In the genomic region with DNA sequence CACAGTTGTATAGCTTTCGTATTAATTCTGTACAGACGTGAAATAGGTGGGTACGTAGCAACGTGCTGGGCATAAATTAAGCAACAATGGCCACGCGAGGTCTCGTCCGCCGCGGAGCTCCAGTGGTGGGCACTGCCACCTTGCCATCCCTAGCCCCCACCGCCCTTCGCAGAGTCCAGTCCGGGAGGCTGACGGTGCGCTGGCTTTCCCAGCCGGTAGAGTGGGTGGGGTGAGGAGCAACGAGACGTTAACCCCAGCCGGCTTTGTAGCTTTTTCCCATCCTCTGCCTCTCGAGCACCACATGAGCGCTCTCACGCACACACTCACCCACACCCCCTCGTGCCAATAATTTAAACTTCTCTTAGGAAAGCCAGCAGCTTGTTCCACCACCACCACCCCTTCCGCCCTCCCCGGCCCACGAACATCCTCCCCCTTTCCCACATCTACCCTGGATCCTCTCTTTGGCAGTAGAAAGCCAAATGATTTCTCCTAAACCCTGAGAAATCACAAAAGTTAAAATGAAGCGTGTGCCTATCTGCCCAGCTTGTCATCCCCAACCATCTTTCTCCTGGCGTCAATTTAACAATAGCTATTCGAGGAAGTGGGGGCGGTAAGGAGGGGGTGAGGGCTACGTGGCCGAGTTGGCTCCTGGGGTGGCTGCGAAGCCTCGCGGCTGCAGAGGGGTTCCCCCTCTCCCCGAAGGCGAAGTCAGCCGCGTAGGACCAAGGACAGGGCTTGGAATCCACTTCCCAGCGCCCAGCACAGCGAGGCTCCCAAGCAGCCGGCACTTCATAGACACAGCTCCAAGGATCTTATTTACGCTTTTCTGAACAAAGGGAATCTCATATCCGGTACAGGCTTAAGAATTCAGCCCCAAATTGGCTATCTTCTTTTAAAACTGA, we compare ENCODE assay signal across 11 cellular contexts. TPM values are rescaled to one million over a fixed set of nuclear protein-coding genes. Genes with fewer than 3 reads are reported as not detected.
DNase-seq lines count a peak whose midpoint lies in the region; ATAC-seq and TF ChIP-seq lines count a peak whose summit lies in the region.
"Had no signal": no experiment of that assay in that cellular context is flagged by ENCODE, and none has a peak within 500 bp of the region (broad histone marks: within the 10 kb centered on the region; RNA-seq: fewer than 3 reads in every experiment).

No MANE protein-coding gene starts in this region.

- H3K4me1 Mint-ChIP-seq in MCF 10A (ENCODE audit: insufficient read depth, unreplicated experiment): peaks cover 5% of the 10 kb centered on the region
- no peaks in the 10 kb centered on the region for H3K4me1 Mint-ChIP-seq in naive thymus-derived CD8-positive, alpha-beta T cell

- H3K4me3 Mint-ChIP-seq in MCF 10A (ENCODE audit: unreplicated experiment): no peak overlapping the region
- no peak overlapping the region for H3K4me3 Mint-ChIP-seq in naive thymus-derived CD8-positive, alpha-beta T cell

- H3K27me3 Mint-ChIP-seq in MCF 10A (ENCODE audit: insufficient read depth, unreplicated experiment): no peaks in the 10 kb centered on the region
- H3K27me3 Mint-ChIP-seq in naive thymus-derived CD8-positive, alpha-beta T cell: peaks cover 19 to 46% (median 29%) of the 10 kb centered on the region in 5 donors

- no peaks in the 10 kb centered on the region for H3K36me3 Mint-ChIP-seq in MCF 10A (ENCODE audit: insufficient read depth, unreplicated experiment)
- H3K36me3 Mint-ChIP-seq in naive thymus-derived CD8-positive, alpha-beta T cell: peaks cover 3 to 15% (median 10%) of the 10 kb centered on the region in 3 donors

- no peak for TF ChIP-seq CTCF in MCF 10A (IDR thresholded peaks at IDR 0.05; ENCODE audit: unreplicated experiment)

- no peak overlapping the region for H3K27ac Mint-ChIP-seq in MCF 10A (ENCODE audit: low read depth, unreplicated experiment)
- peak overlapping the region in 1 of 10 donors; percentile 62 for H3K27ac Mint-ChIP-seq in naive thymus-derived CD8-positive, alpha-beta T cell

- no TSS peak for BruUV-seq in MCF 10A (replicated peaks; lab: Mats Ljungman, UMichigan)

- CTCF ChIA-PET in MCF 10A (lab: Yijun Ruan, JAX): interaction anchor here (0.6 to 1.0 kb wide), 2 partner anchors 120 to 141 kb away, joined by 3 read pairs; no protein-coding TSS in a partner anchor

- DNase-seq in NCI-H1694 treated with DMSO at 0.1 percent for 48 hours (lab: John Stamatoyannopoulos, UW) (peak; percentile 52), MCF 10A (ENCODE audit: unreplicated experiment) (peak; percentile 30), islet precursor cell (peak; percentile 74), superior temporal gyrus (ENCODE audit: extremely low spot score) (peak; percentile 51), NCI-H2081 treated with DMSO at 0.1 percent for 48 hours (lab: John Stamatoyannopoulos, UW) (no peak)
- DNase-seq in naive thymus-derived CD8-positive, alpha-beta T cell: no peak
- DNase-seq in activated CD8-positive, alpha-beta memory T cell treated with anti-CD3 and anti-CD28 coated beads for 24 hours: no peak
- DNase-seq: foreskin melanocyte, SW 1271 had no signal

- H3K9me3 Mint-ChIP-seq in MCF 10A (ENCODE audit: unreplicated experiment): no peaks in the 10 kb centered on the region
- H3K9me3 Mint-ChIP-seq in naive thymus-derived CD8-positive, alpha-beta T cell: peaks cover 5 to 30% (median 15%) of the 10 kb centered on the region in 9 donors

- intact Hi-C loops in MCF 10A (cut with micrococcal nuclease): loop anchor here (10.0 kb wide), 4 partner anchors 140 to 1850 kb away; a partner anchor contains a TSS

- POLR2A ChIA-PET in MCF 10A (lab: Yijun Ruan, JAX): interaction anchor here (0.5 to 3.5 kb wide), 6 partner anchors 12 to 1083 kb away, joined by 3 to 39 read pairs (median 3); no protein-coding TSS in a partner anchor
- POLR2A ChIA-PET in naive thymus-derived CD8-positive, alpha-beta T cell (lab: Charles Lee): no interaction called here

- ATAC-seq in naive thymus-derived CD8-positive, alpha-beta T cell: no peak
- ATAC-seq in GM21737 (IDR thresholded peaks at IDR 0.05; ENCODE audit: unreplicated experiment): no peak
- ATAC-seq: K562 had no signal

RNA-seq across cellular contexts. Expression of a gene that starts 1.5 kb away (rescaled TPM):
- total RNA-seq in MCF 10A (2022): 1.6 and 6.0 TPM in 2 replicates
- not detected for total RNA-seq in naive thymus-derived CD8-positive, alpha-beta T cell
- not detected for polyA plus RNA-seq in naive thymus-derived CD8-positive, alpha-beta T cell
- total RNA-seq: K562 had no signal
- polyA plus RNA-seq: K562 had no signal

Comparison
In these comparisons a context has a peak if more than half of its experiments do, and no peak if none do; other contexts are left out.
1. DNase-seq: peak in NCI-H1694 treated with DMSO at 0.1 percent for 48 hours (single experiment), MCF 10A (single experiment), islet precursor cell (single experiment) and superior temporal gyrus (single experiment); none in NCI-H2081 treated with DMSO at 0.1 percent for 48 hours (single experiment), naive thymus-derived CD8-positive, alpha-beta T cell (0 of 10) and activated CD8-positive, alpha-beta memory T cell treated with anti-CD3 and anti-CD28 coated beads for 24 hours (single experiment).